In genomic region chr7:115441033-115441432, GRCh38 we compare ENCODE assay signal across 33 cellular contexts.
"Had no signal": no experiment of that assay in that cellular context is flagged by ENCODE, and none has a peak within 500 bp of the region (broad histone marks: within the 10 kb centered on the region; RNA-seq: fewer than 3 reads in every experiment).

No MANE protein-coding gene starts in this region.

- H3K4me3 ChIP-seq: MG63 had no signal

- DNase-seq: Karpas-422, Kasumi-1, MG63, MM.1S, MV-4-11, NCI-H1092, NCI-H1092 treated with DMSO at 0.1 percent for 48 hours, NCI-H1105, NCI-H1105 treated with DMSO at 0.1 percent for 48 hours, NCI-H1417 treated with DMSO at 0.1 percent for 48 hours, NCI-H1436, NCI-H1436 treated with DMSO at 0.1 percent for 48 hours, NCI-H146, NCI-H1694, NCI-H1694 treated with DMSO at 0.1 percent for 48 hours, NCI-H187, NCI-H187 treated with DMSO at 0.1 percent for 48 hours, NCI-H1930, NCI-H2029, NCI-H2029 treated with DMSO at 0.1 percent for 48 hours, NCI-H2081, NCI-H2081 treated with DMSO at 0.1 percent for 48 hours, NCI-H2107, NCI-H2171, NCI-H2171 treated with DMSO at 0.1 percent for 48 hours, NCI-H2227 treated with DMSO at 0.1 percent for 48 hours, NCI-H226, NCI-H345, NCI-H446, NCI-H446 treated with DMSO at 0.1 percent for 48 hours, NCI-H510A, NCI-H510A treated with DMSO at 0.1 percent for 48 hours, NCI-H524 had no signal

- H3K36me3 ChIP-seq: MG63 had no signal

- H3K9me3 ChIP-seq: MG63 had no signal

- H3K27me3 ChIP-seq: MG63 had no signal
